In genomic region chr12:87960557-87960956, GRCh38 we compare ENCODE assay signal across 18 cellular contexts.
"Had no signal": no experiment of that assay in that cellular context is flagged by ENCODE, and none has a peak within 500 bp of the region (broad histone marks: within the 10 kb centered on the region; RNA-seq: fewer than 3 reads in every experiment).

No MANE protein-coding gene starts in this region.

- H3K4me1 Mint-ChIP-seq: activated T-helper 17 cell treated with anti-CD3 and anti-CD28 coated beads, Interleukin-2, amount 50 U/mL, for 72 hours; memory B cell; naive thymus-derived CD4-positive, alpha-beta T cell; stimulated activated memory B cell treated with anti-CD40 and anti-IgM and Interleukin-4, amounts not matched to agents 10 μg/mL and 1 μg/mL and 100 μg/mL, for 72 hours had no signal

- DNase-seq: activated naive CD4-positive, alpha-beta T cell treated with Interleukin-2 at 50 U/mL for 16 hours; activated T-cell treated with anti-CD3 and anti-CD28 coated beads for 4 hours; aorta; cerebellar nuclear complex; effector memory CD4-positive, alpha-beta T cell; foreskin keratinocyte; glutamatergic neuron; kidney glomerular epithelial cell; left ventricle myocardium superior; mucosa of descending colon; naive thymus-derived CD4-positive, alpha-beta T cell; retina; stimulated activated CD4-positive, alpha-beta T cell treated with anti-CD3 and anti-CD28 coated beads, Interleukin-2, amount 100 ng/mL, for 48 hours had no signal

- H3K27me3 Mint-ChIP-seq: activated T-helper 17 cell treated with anti-CD3 and anti-CD28 coated beads, Interleukin-2, amount 50 U/mL, for 72 hours; memory B cell; stimulated activated memory B cell treated with anti-CD40 and anti-IgM and Interleukin-4, amounts not matched to agents 10 μg/mL and 1 μg/mL and 100 μg/mL, for 72 hours had no signal

- ATAC-seq: activated CD4-positive, CD25-positive, alpha-beta regulatory T cell treated with anti-CD3 and anti-CD28 coated beads, Interleukin-2, amount 50 U/mL, for 24 hours; activated T-helper 17 cell treated with anti-CD3 and anti-CD28 coated beads, Interleukin-2, amount 50 U/mL, for 72 hours; foreskin keratinocyte; left ventricle myocardium superior; mucosa of descending colon; naive thymus-derived CD4-positive, alpha-beta T cell; stimulated activated memory B cell treated with anti-CD40 and anti-IgM and Interleukin-4, amounts not matched to agents 10 μg/mL and 1 μg/mL and 100 μg/mL, for 72 hours had no signal

- H3K4me1 ChIP-seq: breast epithelium, foreskin keratinocyte had no signal

- H3K27ac Mint-ChIP-seq: activated T-helper 17 cell treated with anti-CD3 and anti-CD28 coated beads, Interleukin-2, amount 50 U/mL, for 72 hours; memory B cell; naive thymus-derived CD4-positive, alpha-beta T cell; stimulated activated memory B cell treated with anti-CD40 and anti-IgM and Interleukin-4, amounts not matched to agents 10 μg/mL and 1 μg/mL and 100 μg/mL, for 72 hours had no signal

- H3K36me3 ChIP-seq: breast epithelium had no signal

- H3K27ac ChIP-seq: breast epithelium, foreskin keratinocyte had no signal

- H3K4me3 ChIP-seq: breast epithelium, mucosa of descending colon had no signal

- H3K36me3 Mint-ChIP-seq: memory B cell; naive thymus-derived CD4-positive, alpha-beta T cell; stimulated activated memory B cell treated with anti-CD40 and anti-IgM and Interleukin-4, amounts not matched to agents 10 μg/mL and 1 μg/mL and 100 μg/mL, for 72 hours had no signal

- H3K9me3 ChIP-seq: breast epithelium, mucosa of descending colon had no signal

- H3K27me3 ChIP-seq: breast epithelium, foreskin keratinocyte had no signal

- H3K4me3 Mint-ChIP-seq: activated T-helper 17 cell treated with anti-CD3 and anti-CD28 coated beads, Interleukin-2, amount 50 U/mL, for 72 hours; memory B cell; naive thymus-derived CD4-positive, alpha-beta T cell; stimulated activated memory B cell treated with anti-CD40 and anti-IgM and Interleukin-4, amounts not matched to agents 10 μg/mL and 1 μg/mL and 100 μg/mL, for 72 hours had no signal

- H3K9me3 Mint-ChIP-seq: activated T-helper 17 cell treated with anti-CD3 and anti-CD28 coated beads, Interleukin-2, amount 50 U/mL, for 72 hours; naive thymus-derived CD4-positive, alpha-beta T cell; stimulated activated memory B cell treated with anti-CD40 and anti-IgM and Interleukin-4, amounts not matched to agents 10 μg/mL and 1 μg/mL and 100 μg/mL, for 72 hours had no signal
